In genomic region chr3:171129827-171130226, GRCh38 we compare ENCODE assay signal across 1 cellular context.
TF ChIP-seq lines count a peak whose summit lies in the region.

No MANE protein-coding gene starts in this region.

TF ChIP-seq in IMR-90, 13 proteins besides CTCF, POLR2A, EP300 and RAD21:
- TF ChIP-seq BHLHE40 (IDR thresholded peaks at IDR 0.05; ENCODE audit: low read depth, low read length): peak; percentile 45; the same call in 1 of the 2 replicates
- no peak for TF ChIP-seq CEBPB (IDR thresholded peaks at IDR 0.05; ENCODE audit: low read depth, low read length)
